ENCODE assay signal across 10 cellular contexts in the genomic region with DNA sequence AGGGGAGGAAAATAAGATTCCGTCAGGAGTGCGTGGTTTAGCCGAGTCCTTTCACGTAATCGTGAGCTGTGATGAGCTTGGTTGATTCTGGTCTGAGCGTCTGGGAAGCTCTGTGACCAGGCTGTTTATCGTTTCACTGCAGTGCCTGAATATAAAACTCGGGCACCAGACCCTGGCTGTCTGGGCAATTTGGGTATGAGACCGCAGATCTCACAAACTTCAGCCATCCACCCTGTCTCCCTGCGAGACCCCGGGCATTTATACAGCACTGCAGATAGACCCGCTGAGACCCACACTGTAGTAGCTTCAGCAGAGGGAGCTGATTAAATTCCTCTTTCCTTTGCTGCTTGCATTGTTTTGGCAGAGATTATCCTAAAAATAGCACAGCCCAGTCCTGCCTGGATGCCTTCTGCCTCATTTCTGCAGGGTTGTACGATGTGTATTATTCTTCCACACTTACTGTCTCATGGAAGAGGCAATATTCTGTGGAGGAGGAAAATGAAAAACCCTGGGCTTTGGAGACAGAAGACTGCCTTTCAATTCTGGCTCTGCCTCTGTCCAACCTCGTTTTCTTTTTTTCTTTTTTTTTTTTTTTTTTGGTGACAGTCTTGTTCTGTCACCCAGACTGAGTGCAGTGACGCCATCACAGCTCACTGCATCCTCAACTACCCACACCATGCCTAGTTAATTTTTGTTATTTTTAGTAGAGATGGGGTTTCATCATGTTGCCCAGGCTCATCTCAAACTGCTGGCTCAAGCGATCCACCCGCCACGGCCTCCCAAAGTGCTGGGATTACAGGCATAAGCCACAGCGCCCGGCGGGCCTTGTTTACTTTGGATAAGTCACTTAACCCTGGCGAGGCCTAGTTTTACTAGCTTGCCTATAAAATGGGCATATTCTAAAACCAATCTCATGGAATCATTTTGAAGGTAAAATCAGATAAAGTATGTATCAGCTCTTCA.
DNase-seq lines count a peak whose midpoint lies in the region; ATAC-seq and TF ChIP-seq lines count a peak whose summit lies in the region.
"Had no signal": no experiment of that assay in that cellular context is flagged by ENCODE, and none has a peak within 500 bp of the region (broad histone marks: within the 10 kb centered on the region; RNA-seq: fewer than 3 reads in every experiment).

No MANE protein-coding gene starts in this region.

- peak overlapping the region; percentile 21 for H3K4me3 ChIP-seq in MG63
- H3K4me3 ChIP-seq in epithelial cell of proximal tubule (ENCODE audit: low read depth, low read length): peak overlapping the region; percentile 49
- peak overlapping the region; percentile 45 to 50 for H3K4me3 ChIP-seq in tibial artery

- H3K4me1 ChIP-seq in tibial artery: peaks cover 0 to 23% (median 9%) of the 10 kb centered on the region in 4 donors

- no peaks in the 10 kb centered on the region for H3K36me3 Mint-ChIP-seq in mesothelial cell of epicardium
- H3K36me3 Mint-ChIP-seq in stimulated activated memory B cell treated with anti-CD40 and anti-IgM and Interleukin-4, amounts not matched to agents 10 μg/mL and 1 μg/mL and 100 μg/mL, for 72 hours: no peaks in the 10 kb centered on the region
- H3K36me3 Mint-ChIP-seq: activated naive CD8-positive, alpha-beta T cell treated with anti-CD3 and anti-CD28 coated beads for 36 hours had no signal

- intact Hi-C loops in tibial artery (cut with DNase I; ENCODE audit: low total_unique reads): no loop called here

- DNase-seq in MG63 (no peak), epithelial cell of proximal tubule (ENCODE audit: low read depth) (no peak), mesothelial cell of epicardium (ENCODE audit: low spot score in 2 of 2, unreplicated experiment in 2 of 2) (no peak), tibial artery (no peak), SHP77 (lab: John Stamatoyannopoulos, UW) (no peak), NCI-H146 (lab: John Stamatoyannopoulos, UW) (no peak)
- DNase-seq: activated naive CD8-positive, alpha-beta T cell treated with anti-CD3 and anti-CD28 coated beads for 36 hours; stimulated activated CD4-positive, alpha-beta T cell treated with anti-CD3 and anti-CD28 coated beads, Interleukin-4, amount 100 ng/mL, for 1 hour had no signal

- H3K9me3 ChIP-seq in MG63 (no peaks in the 10 kb centered on the region), tibial artery (no peaks in the 10 kb centered on the region)

- H3K4me1 Mint-ChIP-seq in mesothelial cell of epicardium: peaks cover 6% of the 10 kb centered on the region
- no peaks in the 10 kb centered on the region for H3K4me1 Mint-ChIP-seq in stimulated activated memory B cell treated with anti-CD40 and anti-IgM and Interleukin-4, amounts not matched to agents 10 μg/mL and 1 μg/mL and 100 μg/mL, for 72 hours
- H3K4me1 Mint-ChIP-seq: activated naive CD8-positive, alpha-beta T cell treated with anti-CD3 and anti-CD28 coated beads for 36 hours had no signal

- no peaks in the 10 kb centered on the region for H3K27me3 ChIP-seq in MG63
- no peaks in the 10 kb centered on the region for H3K27me3 ChIP-seq in tibial artery

- H3K27me3 Mint-ChIP-seq in mesothelial cell of epicardium (ENCODE audit: low read depth): peaks cover 12% of the 10 kb centered on the region
- H3K27me3 Mint-ChIP-seq in stimulated activated memory B cell treated with anti-CD40 and anti-IgM and Interleukin-4, amounts not matched to agents 10 μg/mL and 1 μg/mL and 100 μg/mL, for 72 hours: no peaks in the 10 kb centered on the region

- no peak for TF ChIP-seq CTCF in epithelial cell of proximal tubule (conservative IDR thresholded peaks at IDR 0.05; ENCODE audit: low read depth, low read length)
- TF ChIP-seq CTCF in mesothelial cell of epicardium (IDR thresholded peaks at IDR 0.05; ENCODE audit: unreplicated experiment): no peak
- no peak for TF ChIP-seq CTCF in tibial artery (IDR thresholded peaks at IDR 0.05)

- H3K36me3 ChIP-seq in MG63 (no peaks in the 10 kb centered on the region), tibial artery (no peaks in the 10 kb centered on the region)

- peak overlapping the region; percentile 55 to 64 for H3K27ac ChIP-seq in tibial artery

- H3K9me3 Mint-ChIP-seq in mesothelial cell of epicardium: no peaks in the 10 kb centered on the region
- no peaks in the 10 kb centered on the region for H3K9me3 Mint-ChIP-seq in stimulated activated memory B cell treated with anti-CD40 and anti-IgM and Interleukin-4, amounts not matched to agents 10 μg/mL and 1 μg/mL and 100 μg/mL, for 72 hours
- H3K9me3 Mint-ChIP-seq: activated naive CD8-positive, alpha-beta T cell treated with anti-CD3 and anti-CD28 coated beads for 36 hours had no signal

- ATAC-seq in activated CD4-positive, CD25-positive, alpha-beta regulatory T cell treated with anti-CD3 and anti-CD28 coated beads, Interleukin-2, amount 50 U/mL, for 24 hours: no peak
- no peak for ATAC-seq in stimulated activated memory B cell treated with anti-CD40 and anti-IgM and Interleukin-4, amounts not matched to agents 10 μg/mL and 1 μg/mL and 100 μg/mL, for 72 hours

- no peak overlapping the region for H3K27ac Mint-ChIP-seq in mesothelial cell of epicardium
- H3K27ac Mint-ChIP-seq in stimulated activated memory B cell treated with anti-CD40 and anti-IgM and Interleukin-4, amounts not matched to agents 10 μg/mL and 1 μg/mL and 100 μg/mL, for 72 hours: no peak overlapping the region
- H3K27ac Mint-ChIP-seq: activated naive CD8-positive, alpha-beta T cell treated with anti-CD3 and anti-CD28 coated beads for 36 hours had no signal

- peak overlapping the region; percentile 23 for H3K4me3 Mint-ChIP-seq in mesothelial cell of epicardium
- H3K4me3 Mint-ChIP-seq in stimulated activated memory B cell treated with anti-CD40 and anti-IgM and Interleukin-4, amounts not matched to agents 10 μg/mL and 1 μg/mL and 100 μg/mL, for 72 hours: no peak overlapping the region
- H3K4me3 Mint-ChIP-seq: activated naive CD8-positive, alpha-beta T cell treated with anti-CD3 and anti-CD28 coated beads for 36 hours had no signal
